8 cellular contexts compared by ENCODE assay signal in genomic region chr11:335779-336665, GRCh38. TPM values are rescaled to one million over a fixed set of nuclear protein-coding genes. Genes with fewer than 3 reads are reported as not detected.
A peak's percentile ranks its signal among the peaks of the same experiment; 100 is the strongest.
DNase-seq lines count a peak whose midpoint lies in the region; ATAC-seq and TF ChIP-seq lines count a peak whose summit lies in the region.
"Had no signal": no experiment of that assay in that cellular context is flagged by ENCODE, and none has a peak within 500 bp of the region (broad histone marks: within the 10 kb centered on the region; RNA-seq: fewer than 3 reads in every experiment).

No MANE protein-coding gene starts in this region.

- peak overlapping the region; percentile 82 for H2AFZ ChIP-seq in OCI-LY7 (ENCODE audit: low read length)

- H3K36me3 ChIP-seq in OCI-LY7 (ENCODE audit: insufficient read depth, low read length) (peaks cover 9% of the 10 kb centered on the region), thymus (ENCODE audit: control insufficient read depth, insufficient read depth) (no peaks in the 10 kb centered on the region)

- BruUV-seq in OCI-LY7 (replicated peaks; lab: Mats Ljungman, UMichigan) = no TSS peak

- H3K9me3 Mint-ChIP-seq in mesothelial cell of epicardium = no peaks in the 10 kb centered on the region
- H3K9me3 Mint-ChIP-seq in stimulated activated naive CD8-positive, alpha-beta T cell treated with anti-CD3 and anti-CD28 coated beads, Interleukin-15, amount 100 ng/mL, for 72 hours = peaks cover 0 to 6% of the 10 kb centered on the region in 2 donors

- no peaks in the 10 kb centered on the region for H3K9me2 ChIP-seq in OCI-LY7 (ENCODE audit: insufficient read depth, low read length)

- H3K79me2 ChIP-seq in OCI-LY7 (ENCODE audit: insufficient read depth, low read depth, low read length) = no peaks in the 10 kb centered on the region

- ATAC-seq in GM21360 (IDR thresholded peaks at IDR 0.05; ENCODE audit: unreplicated experiment) = no peak
- no peak for ATAC-seq in stimulated activated naive CD8-positive, alpha-beta T cell treated with anti-CD3 and anti-CD28 coated beads, Interleukin-15, amount 100 ng/mL, for 72 hours

- H3K9me3 ChIP-seq in OCI-LY7 (ENCODE audit: low read length) (peaks cover 14% of the 10 kb centered on the region), thymus (ENCODE audit: control insufficient read depth) (no peaks in the 10 kb centered on the region)

- no peak overlapping the region for H3K4me3 Mint-ChIP-seq in mesothelial cell of epicardium
- no peak overlapping the region for H3K4me3 Mint-ChIP-seq in stimulated activated naive CD8-positive, alpha-beta T cell treated with anti-CD3 and anti-CD28 coated beads, Interleukin-15, amount 100 ng/mL, for 72 hours
- H3K4me3 Mint-ChIP-seq: naive B cell had no signal

- H3K27me3 Mint-ChIP-seq in mesothelial cell of epicardium (ENCODE audit: low read depth) = peaks cover 1% of the 10 kb centered on the region
- no peaks in the 10 kb centered on the region for H3K27me3 Mint-ChIP-seq in stimulated activated naive CD8-positive, alpha-beta T cell treated with anti-CD3 and anti-CD28 coated beads, Interleukin-15, amount 100 ng/mL, for 72 hours
- H3K27me3 Mint-ChIP-seq: naive B cell had no signal

- peak overlapping the region; percentile 17 for H3K4me3 ChIP-seq in OCI-LY7 (ENCODE audit: low read depth, low read length, poor library complexity, severe bottlenecking)
- H3K4me3 ChIP-seq in dorsolateral prefrontal cortex = no peak overlapping the region
- H3K4me3 ChIP-seq in thymus (ENCODE audit: low read length) = no peak overlapping the region

- peaks cover 0 to 3% (median 0%) of the 10 kb centered on the region in 45 donors for H3K27me3 ChIP-seq in dorsolateral prefrontal cortex
- no peaks in the 10 kb centered on the region for H3K27me3 ChIP-seq in thymus (ENCODE audit: control insufficient read depth, insufficient read depth)

- H3K27ac ChIP-seq in OCI-LY7 (ENCODE audit: low read depth, low read length, poor library complexity, severe bottlenecking) (peak overlapping the region; percentile 58), dorsolateral prefrontal cortex (peak overlapping the region in 57 of 59 donors; percentile 24 to 91 (median 76)), thymus (ENCODE audit: low read depth) (peak overlapping the region; percentile 19)

- CTCF ChIA-PET in OCI-LY7 (lab: Charles Lee; ENCODE audit: unreplicated experiment) = interaction anchor here (0.5 kb wide), 1 partner anchor 19 kb away, joined by 3 read pairs; no protein-coding TSS in a partner anchor

- DNase-seq in OCI-LY7 (ENCODE audit: low spot score) (peak; percentile 43), dorsolateral prefrontal cortex (peak in 2 of 10 donors; percentile 28 to 40), mesothelial cell of epicardium (ENCODE audit: low spot score in 2 of 2, unreplicated experiment in 2 of 2) (no peak), SHP77 (lab: John Stamatoyannopoulos, UW) (no peak)
- DNase-seq in stimulated activated naive CD8-positive, alpha-beta T cell treated with anti-CD3 and anti-CD28 coated beads, Interleukin-15, amount 100 ng/mL, for 72 hours = no peak
- DNase-seq: naive B cell had no signal

- no peaks in the 10 kb centered on the region for H3K36me3 Mint-ChIP-seq in mesothelial cell of epicardium

- H4K20me1 ChIP-seq in OCI-LY7 (ENCODE audit: insufficient read depth, low read length) = no peaks in the 10 kb centered on the region

- intact Hi-C loops in OCI-LY7 (cut with micrococcal nuclease; ENCODE audit: unreplicated experiment) = no loop called here
- intact Hi-C loops in dorsolateral prefrontal cortex (cut with DNase I) = no loop called here

- H3K4me1 Mint-ChIP-seq in mesothelial cell of epicardium = peaks cover 30% of the 10 kb centered on the region
- peaks cover 59% of the 10 kb centered on the region for H3K4me1 Mint-ChIP-seq in stimulated activated naive CD8-positive, alpha-beta T cell treated with anti-CD3 and anti-CD28 coated beads, Interleukin-15, amount 100 ng/mL, for 72 hours

- peak overlapping the region; percentile 90 for H3K27ac Mint-ChIP-seq in mesothelial cell of epicardium
- peak overlapping the region in 1 of 2 donors; percentile 20 for H3K27ac Mint-ChIP-seq in stimulated activated naive CD8-positive, alpha-beta T cell treated with anti-CD3 and anti-CD28 coated beads, Interleukin-15, amount 100 ng/mL, for 72 hours

- no peak for TF ChIP-seq CTCF in OCI-LY7 (conservative IDR thresholded peaks at IDR 0.05; ENCODE audit: low read length)
- TF ChIP-seq CTCF in dorsolateral prefrontal cortex (IDR thresholded peaks at IDR 0.05 in 54 of 56, conservative IDR thresholded peaks at IDR 0.05 in 2 of 56; ENCODE audit: low read depth in 1 of 56, partially characterized antibody in 56 of 56) = no peak
- TF ChIP-seq CTCF in mesothelial cell of epicardium (IDR thresholded peaks at IDR 0.05; ENCODE audit: unreplicated experiment) = no peak

- H3K4me1 ChIP-seq in OCI-LY7 (ENCODE audit: insufficient read depth, low read length, poor library complexity, severe bottlenecking) = peaks cover 73% of the 10 kb centered on the region
- peaks cover 32% of the 10 kb centered on the region for H3K4me1 ChIP-seq in thymus (ENCODE audit: control insufficient read depth, insufficient read depth, low read length)

- 46% methylated on average over 16 of the region's 16 CpGs for WGBS in thymus

- POLR2A ChIA-PET in OCI-LY7 (lab: Charles Lee) = no interaction called here

- peak overlapping the region; percentile 54 for H3K4me2 ChIP-seq in OCI-LY7 (ENCODE audit: low read length)

RNA-seq across cellular contexts. Expression of gene IFITM3, which starts 15.4 kb away (rescaled TPM):
- 0.95 and 1.5 TPM in 2 replicates for total RNA-seq in OCI-LY7 (2014; rRNA removed; shearing (Covaris generic))
- total RNA-seq in OCI-LY7 (2022) = 1.5 and 2.2 TPM in 2 replicates
- total RNA-seq in dorsolateral prefrontal cortex = 100 to 1,000 TPM in 115 of 120 experiments, 10 to 100 TPM in 5; 78.3 to 905 (median 216) TPM
- 540 to 561 TPM (median 547 TPM) in 3 replicates for total RNA-seq in mesothelial cell of epicardium
- polyA plus RNA-seq in thymus = 636 TPM

RNA-seq across cellular contexts. Expression of gene IFITM1, which starts 22.2 kb away (rescaled TPM):
- total RNA-seq in OCI-LY7 (2014; rRNA removed; shearing (Covaris generic)) = 30.3 and 36.4 TPM in 2 replicates
- total RNA-seq in OCI-LY7 (2022) (72.4 TPM in 2 replicates), dorsolateral prefrontal cortex (100 to 1,000 TPM in 23 of 120 experiments, 10 to 100 TPM in 97; 19.2 to 217 (median 70.2) TPM), mesothelial cell of epicardium (120 to 128 TPM (median 122 TPM) in 3 replicates)
- 463 TPM for polyA plus RNA-seq in thymus

RNA-seq across cellular contexts. Expression of gene IFITM2, which starts 28.4 kb away (rescaled TPM):
- 9.5 and 22.1 TPM in 2 replicates for total RNA-seq in OCI-LY7 (2014; rRNA removed; shearing (Covaris generic))
- total RNA-seq in OCI-LY7 (2022) (110 and 117 TPM in 2 replicates), dorsolateral prefrontal cortex (100 to 1,000 TPM in 70 of 120 experiments, 10 to 100 TPM in 50; 21.6 to 340 (median 114) TPM), mesothelial cell of epicardium (208 to 224 TPM (median 210 TPM) in 3 replicates)
- polyA plus RNA-seq in thymus = 467 TPM

RNA-seq across cellular contexts. Expression of gene B4GALNT4, which starts 33.3 kb away (rescaled TPM):
- total RNA-seq in OCI-LY7 (2014; rRNA removed; shearing (Covaris generic)) = not detected in 2 replicates
- not detected in 2 replicates for total RNA-seq in OCI-LY7 (2022)
- 100 to 1,000 TPM in 116 of 120 experiments, 10 to 100 TPM in 4; 81.4 to 330 (median 132) TPM for total RNA-seq in dorsolateral prefrontal cortex
- 294 to 314 TPM (median 300 TPM) in 3 replicates for total RNA-seq in mesothelial cell of epicardium
- polyA plus RNA-seq in thymus = 6.1 TPM

RNA-seq across cellular contexts. Expression of gene IFITM5, which starts 36.7 kb away (rescaled TPM):
- total RNA-seq in OCI-LY7 (2014; rRNA removed; shearing (Covaris generic)) = not detected in 2 replicates
- total RNA-seq in OCI-LY7 (2022) (not detected in 2 replicates), dorsolateral prefrontal cortex (under 1 TPM in 1 of 120 experiments, not detected in 119; 0.76 TPM), mesothelial cell of epicardium (not detected in 3 replicates)
- polyA plus RNA-seq in thymus = 0.25 TPM

Comparison
In these comparisons a context has a peak if more than half of its experiments do, and no peak if none do; other contexts are left out.
1. H3K27ac ChIP-seq: peak in every context shown above with its lines; median percentile 76 in dorsolateral prefrontal cortex; 58 in OCI-LY7; 19 in thymus.
2. RNA of gene IFITM3, which starts 15.4 kb away (total RNA-seq): 540 to 561 TPM in mesothelial cell of epicardium and 78.3 to 905 TPM in dorsolateral prefrontal cortex; 0.95 to 2.2 TPM in OCI-LY7; every median in the first group is over 10 times any median in the second.